In the genomic region with DNA sequence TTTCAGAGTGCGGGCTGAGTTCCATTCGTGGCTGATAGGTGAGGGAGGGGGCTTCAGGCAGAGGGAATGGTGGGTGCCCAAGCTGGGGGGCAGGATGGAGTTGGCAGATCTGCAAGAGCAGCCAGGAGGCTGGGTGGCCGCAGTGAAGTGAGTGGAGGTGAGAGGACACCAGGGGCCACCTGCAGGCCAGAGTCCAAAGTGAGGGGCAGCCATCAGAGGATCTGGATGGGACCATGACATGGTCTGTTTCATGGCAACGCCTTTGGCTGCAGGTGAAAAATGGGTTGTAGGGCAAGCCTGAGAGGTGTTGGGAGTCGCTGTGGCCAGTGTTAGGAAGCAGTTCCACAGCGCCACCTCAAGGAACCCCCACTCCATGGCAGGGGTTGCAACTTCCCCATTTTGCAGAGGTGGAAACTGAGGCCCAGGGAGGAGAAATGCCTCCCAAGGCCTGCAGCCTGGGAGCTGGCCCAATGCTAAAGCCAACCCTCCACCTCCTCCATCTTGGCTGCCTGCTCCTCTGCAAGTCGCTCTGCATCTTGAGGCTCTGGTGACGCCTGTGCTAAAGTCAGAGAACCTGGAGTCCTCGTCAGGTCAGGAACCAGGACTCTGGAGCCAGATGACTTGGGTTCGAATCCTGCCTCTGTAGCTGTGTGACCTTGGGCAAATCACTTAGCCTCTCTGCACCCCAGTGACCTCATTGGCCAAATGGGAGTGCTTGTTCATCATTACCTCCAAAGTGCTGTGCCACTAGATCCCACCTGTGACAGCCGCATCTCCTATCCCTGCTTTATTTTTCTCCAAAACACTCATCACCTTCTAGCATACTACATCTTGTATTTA, we compare ENCODE assay signal across 14 cellular contexts.
DNase-seq lines count a peak whose midpoint lies in the region; ATAC-seq lines count a peak whose summit lies in the region.
"Had no signal": no experiment of that assay in that cellular context is flagged by ENCODE, and none has a peak within 500 bp of the region (broad histone marks: within the 10 kb centered on the region; RNA-seq: fewer than 3 reads in every experiment).

No MANE protein-coding gene starts in this region.

- peak overlapping the region in 11 of 21 experiments; percentile 12 to 71 (median 47) for H3K27ac ChIP-seq in skin epidermis

- DNase-seq in activated CD4-positive, alpha-beta memory T cell treated with anti-CD3 and anti-CD28 coated beads for 36 hours, result peak; percentile 52
- no peak for DNase-seq in activated CD4-positive, alpha-beta memory T cell treated with anti-CD3 and anti-CD28 coated beads, Interleukin-2, amount 10 ng/mL, durations not matched to agents 7 days and 5 days
- DNase-seq in NOMO-1 (lab: John Stamatoyannopoulos, UW; ENCODE audit: unreplicated experiment in 2 of 2) (peak; percentile 30 to 35), T-helper 17 cell (no peak), activated gamma-delta T cell treated with Interleukin-2 at 50 U/mL for 16 hours (no peak), NCI-H1436 treated with DMSO at 0.1 percent for 48 hours (lab: John Stamatoyannopoulos, UW) (no peak)
- DNase-seq: activated CD8-positive, alpha-beta memory T cell treated with anti-CD3 and anti-CD28 coated beads, Interleukin-2, amount 10 ng/mL, durations not matched to agents 7 days and 5 days; hippocampal formation; NCI-H2081; SHP77 treated with DMSO at 0.1 percent for 48 hours; stimulated activated CD4-positive, alpha-beta T cell treated with anti-CD3 and anti-CD28 coated beads, Interleukin-15, amount 100 ng/mL, for 24 hours had no signal

- POLR2A ChIA-PET in activated CD4-positive, alpha-beta memory T cell treated with anti-CD3 and anti-CD28 coated beads for 36 hours (lab: Charles Lee), result no interaction called here
- POLR2A ChIA-PET in activated CD4-positive, alpha-beta memory T cell treated with anti-CD3 and anti-CD28 coated beads, Interleukin-2, amount 10 ng/mL, durations not matched to agents 7 days and 5 days (lab: Charles Lee), result no interaction called here

- CTCF ChIA-PET in activated CD4-positive, alpha-beta memory T cell treated with anti-CD3 and anti-CD28 coated beads for 36 hours (lab: Charles Lee), result no interaction called here
- CTCF ChIA-PET in activated CD4-positive, alpha-beta memory T cell treated with anti-CD3 and anti-CD28 coated beads, Interleukin-2, amount 10 ng/mL, durations not matched to agents 7 days and 5 days (lab: Charles Lee), result no interaction called here

- no peaks in the 10 kb centered on the region for H3K27me3 Mint-ChIP-seq in activated CD4-positive, alpha-beta memory T cell treated with anti-CD3 and anti-CD28 coated beads for 36 hours
- H3K27me3 Mint-ChIP-seq in activated CD4-positive, alpha-beta memory T cell treated with anti-CD3 and anti-CD28 coated beads, Interleukin-2, amount 10 ng/mL, durations not matched to agents 7 days and 5 days, result peaks cover 6% of the 10 kb centered on the region
- peaks cover 11% of the 10 kb centered on the region for H3K27me3 Mint-ChIP-seq in dendritic cell treated with granulocyte-macrophage colony-stimulating factor and Interleukin-4, amounts not matched to agents 40 ng/mL and 50 ng/mL, for 4 days
- peaks cover 9% of the 10 kb centered on the region for H3K27me3 Mint-ChIP-seq in T-helper 17 cell

- H3K27ac Mint-ChIP-seq in activated CD4-positive, alpha-beta memory T cell treated with anti-CD3 and anti-CD28 coated beads for 36 hours, result no peak overlapping the region
- H3K27ac Mint-ChIP-seq in activated CD4-positive, alpha-beta memory T cell treated with anti-CD3 and anti-CD28 coated beads, Interleukin-2, amount 10 ng/mL, durations not matched to agents 7 days and 5 days, result no peak overlapping the region
- H3K27ac Mint-ChIP-seq in dendritic cell treated with granulocyte-macrophage colony-stimulating factor and Interleukin-4, amounts not matched to agents 40 ng/mL and 50 ng/mL, for 4 days, result peak overlapping the region; percentile 52
- H3K27ac Mint-ChIP-seq in T-helper 17 cell, result no peak overlapping the region
- H3K27ac Mint-ChIP-seq: activated CD8-positive, alpha-beta memory T cell treated with anti-CD3 and anti-CD28 coated beads, Interleukin-2, amount 10 ng/mL, durations not matched to agents 7 days and 5 days; stimulated activated naive CD8-positive, alpha-beta T cell treated with anti-CD3 and anti-CD28 coated beads, Interleukin-15, Interleukin-2, amounts not matched to agents 100 ng/mL and 50 ng/mL, for 24 hours had no signal

- H3K4me3 ChIP-seq in skin epidermis, result no peak overlapping the region

- H3K9me3 Mint-ChIP-seq in activated CD4-positive, alpha-beta memory T cell treated with anti-CD3 and anti-CD28 coated beads for 36 hours, result no peaks in the 10 kb centered on the region
- H3K9me3 Mint-ChIP-seq in activated CD4-positive, alpha-beta memory T cell treated with anti-CD3 and anti-CD28 coated beads, Interleukin-2, amount 10 ng/mL, durations not matched to agents 7 days and 5 days, result no peaks in the 10 kb centered on the region
- no peaks in the 10 kb centered on the region for H3K9me3 Mint-ChIP-seq in dendritic cell treated with granulocyte-macrophage colony-stimulating factor and Interleukin-4, amounts not matched to agents 40 ng/mL and 50 ng/mL, for 4 days
- H3K9me3 Mint-ChIP-seq: stimulated activated naive CD8-positive, alpha-beta T cell treated with anti-CD3 and anti-CD28 coated beads, Interleukin-15, Interleukin-2, amounts not matched to agents 100 ng/mL and 50 ng/mL, for 24 hours had no signal

- intact Hi-C loops in activated CD4-positive, alpha-beta memory T cell treated with anti-CD3 and anti-CD28 coated beads for 36 hours (cut with micrococcal nuclease), result loop anchor here (1.0 kb wide), 1 partner anchor 154 kb away; a partner anchor contains a TSS
- intact Hi-C loops in dendritic cell treated with granulocyte-macrophage colony-stimulating factor and Interleukin-4, amounts not matched to agents 40 ng/mL and 50 ng/mL, for 4 days (cut with micrococcal nuclease), result loop anchor here (2.0 to 10.0 kb wide), 3 partner anchors 37 to 154 kb away; a partner anchor contains a TSS

- no peak overlapping the region for H3K4me3 Mint-ChIP-seq in activated CD4-positive, alpha-beta memory T cell treated with anti-CD3 and anti-CD28 coated beads for 36 hours
- H3K4me3 Mint-ChIP-seq in activated CD4-positive, alpha-beta memory T cell treated with anti-CD3 and anti-CD28 coated beads, Interleukin-2, amount 10 ng/mL, durations not matched to agents 7 days and 5 days, result no peak overlapping the region
- H3K4me3 Mint-ChIP-seq in dendritic cell treated with granulocyte-macrophage colony-stimulating factor and Interleukin-4, amounts not matched to agents 40 ng/mL and 50 ng/mL, for 4 days, result no peak overlapping the region
- H3K4me3 Mint-ChIP-seq in T-helper 17 cell, result no peak overlapping the region
- H3K4me3 Mint-ChIP-seq: activated CD8-positive, alpha-beta memory T cell treated with anti-CD3 and anti-CD28 coated beads, Interleukin-2, amount 10 ng/mL, durations not matched to agents 7 days and 5 days; stimulated activated naive CD8-positive, alpha-beta T cell treated with anti-CD3 and anti-CD28 coated beads, Interleukin-15, Interleukin-2, amounts not matched to agents 100 ng/mL and 50 ng/mL, for 24 hours had no signal

- no peaks in the 10 kb centered on the region for H3K9me3 ChIP-seq in T-helper 17 cell (ENCODE audit: control insufficient read depth, low read length, poor library complexity, severe bottlenecking)

- no peak for ATAC-seq in T-helper 17 cell
- ATAC-seq: activated CD8-positive, alpha-beta memory T cell treated with anti-CD3 and anti-CD28 coated beads, Interleukin-2, amount 10 ng/mL, durations not matched to agents 7 days and 5 days had no signal

- H3K36me3 Mint-ChIP-seq in activated CD4-positive, alpha-beta memory T cell treated with anti-CD3 and anti-CD28 coated beads for 36 hours, result no peaks in the 10 kb centered on the region
- H3K36me3 Mint-ChIP-seq in activated CD4-positive, alpha-beta memory T cell treated with anti-CD3 and anti-CD28 coated beads, Interleukin-2, amount 10 ng/mL, durations not matched to agents 7 days and 5 days (ENCODE audit: low read depth), result no peaks in the 10 kb centered on the region
- no peaks in the 10 kb centered on the region for H3K36me3 Mint-ChIP-seq in dendritic cell treated with granulocyte-macrophage colony-stimulating factor and Interleukin-4, amounts not matched to agents 40 ng/mL and 50 ng/mL, for 4 days (ENCODE audit: low read depth)
- no peaks in the 10 kb centered on the region for H3K36me3 Mint-ChIP-seq in T-helper 17 cell (ENCODE audit: low read depth)
- H3K36me3 Mint-ChIP-seq: activated CD8-positive, alpha-beta memory T cell treated with anti-CD3 and anti-CD28 coated beads, Interleukin-2, amount 10 ng/mL, durations not matched to agents 7 days and 5 days had no signal

- peaks cover 39% of the 10 kb centered on the region for H3K4me1 Mint-ChIP-seq in activated CD4-positive, alpha-beta memory T cell treated with anti-CD3 and anti-CD28 coated beads for 36 hours (ENCODE audit: low read depth)
- H3K4me1 Mint-ChIP-seq in activated CD4-positive, alpha-beta memory T cell treated with anti-CD3 and anti-CD28 coated beads, Interleukin-2, amount 10 ng/mL, durations not matched to agents 7 days and 5 days, result peaks cover 67% of the 10 kb centered on the region
- H3K4me1 Mint-ChIP-seq in dendritic cell treated with granulocyte-macrophage colony-stimulating factor and Interleukin-4, amounts not matched to agents 40 ng/mL and 50 ng/mL, for 4 days (ENCODE audit: low read depth), result peaks cover 82% of the 10 kb centered on the region
- H3K4me1 Mint-ChIP-seq in T-helper 17 cell, result peaks cover 20% of the 10 kb centered on the region

Comparison
In these comparisons a context has a peak if more than half of its experiments do, and no peak if none do; other contexts are left out.
1. DNase-seq: peak in activated CD4-positive, alpha-beta memory T cell treated with anti-CD3 and anti-CD28 coated beads for 36 hours (single experiment) and NOMO-1 (2 of 2); none in activated CD4-positive, alpha-beta memory T cell treated with anti-CD3 and anti-CD28 coated beads, Interleukin-2, amount 10 ng/mL, durations not matched to agents 7 days and 5 days (single experiment), T-helper 17 cell (0 of 3), activated gamma-delta T cell treated with Interleukin-2 at 50 U/mL for 16 hours (single experiment) and NCI-H1436 treated with DMSO at 0.1 percent for 48 hours (single experiment).